Comparison of ENCODE assay signal across 8 cellular contexts in genomic region chr2:105338020-105338385, GRCh38. TPM values are rescaled to one million over a fixed set of nuclear protein-coding genes. Genes with fewer than 3 reads are reported as not detected.
DNase-seq lines count a peak whose midpoint lies in the region; ATAC-seq and TF ChIP-seq lines count a peak whose summit lies in the region.

No MANE protein-coding gene starts in this region.

- H3K27me3 Mint-ChIP-seq in activated CD4-positive, alpha-beta T cell treated with anti-CD3 and anti-CD28 coated beads for 36 hours: no peaks in the 10 kb centered on the region
- H3K27me3 Mint-ChIP-seq in activated naive CD8-positive, alpha-beta T cell: no peaks in the 10 kb centered on the region

- H3K4me3 ChIP-seq in kidney epithelial cell (ENCODE audit: low read depth, low read length) (peak overlapping the region; percentile 83), thyroid gland (replicated peaks in 1 of 3) (peak overlapping the region; percentile 61 to 73 (median 70))

- no peaks in the 10 kb centered on the region for H3K9me3 Mint-ChIP-seq in activated CD4-positive, alpha-beta T cell treated with anti-CD3 and anti-CD28 coated beads for 36 hours (ENCODE audit: low read depth)
- no peaks in the 10 kb centered on the region for H3K9me3 Mint-ChIP-seq in activated naive CD8-positive, alpha-beta T cell (ENCODE audit: low read depth)

- TF ChIP-seq POLR2A in thyroid gland (IDR thresholded peaks at IDR 0.05): no peak

- intact Hi-C loops in activated CD4-positive, alpha-beta T cell treated with anti-CD3 and anti-CD28 coated beads for 36 hours (cut with DNase I, micrococcal nuclease): loop anchor here (5.0 to 10.0 kb wide), 4 partner anchors 301 to 749 kb away; partner anchors contain the start of genes MRPS9 (in 1 of the 2) and NCK2 (in 1 of the 2)
- intact Hi-C loops in thyroid gland (cut with DNase I): no loop called here

- H3K9me3 ChIP-seq in thyroid gland: no peaks in the 10 kb centered on the region

- H3K27me3 ChIP-seq in kidney epithelial cell (ENCODE audit: control insufficient read depth, insufficient read depth, low read length) (no peaks in the 10 kb centered on the region), thyroid gland (no peaks in the 10 kb centered on the region)

- H3K36me3 ChIP-seq in kidney epithelial cell (ENCODE audit: control insufficient read depth, insufficient read depth, low read length) (no peaks in the 10 kb centered on the region), thyroid gland (peaks cover 22 to 23% of the 10 kb centered on the region in 2 donors)

- 6 to 7% methylated on average over 5 of the region's 5 CpGs for WGBS in thyroid gland, 2 donors

- CTCF ChIA-PET in activated CD4-positive, alpha-beta T cell treated with anti-CD3 and anti-CD28 coated beads for 36 hours (lab: Charles Lee): interaction anchor here (0.8 to 3.8 kb wide), 3 partner anchors 10 to 11 kb away, joined by 3 to 14 read pairs (median 10); no protein-coding TSS in a partner anchor

- POLR2A ChIA-PET in activated CD4-positive, alpha-beta T cell treated with anti-CD3 and anti-CD28 coated beads for 36 hours (lab: Charles Lee): no interaction called here

- peaks cover 27% of the 10 kb centered on the region for H3K4me1 Mint-ChIP-seq in activated CD4-positive, alpha-beta T cell treated with anti-CD3 and anti-CD28 coated beads for 36 hours
- peaks cover 35% of the 10 kb centered on the region for H3K4me1 Mint-ChIP-seq in activated naive CD8-positive, alpha-beta T cell (ENCODE audit: low read depth)

- peak overlapping the region; percentile 100 for H3K27ac Mint-ChIP-seq in activated CD4-positive, alpha-beta T cell treated with anti-CD3 and anti-CD28 coated beads for 36 hours
- peak overlapping the region; percentile 100 for H3K27ac Mint-ChIP-seq in activated naive CD8-positive, alpha-beta T cell

- no peak for DNase-seq in activated CD4-positive, alpha-beta T cell treated with anti-CD3 and anti-CD28 coated beads for 36 hours
- DNase-seq in activated CD4-positive, alpha-beta T cell treated with anti-CD3 and anti-CD28 coated beads for 1 hour: no peak
- no peak for DNase-seq in kidney epithelial cell (ENCODE audit: low read depth)
- no peak for DNase-seq in thyroid gland
- DNase-seq in kidney tubule cell (ENCODE audit: low spot score): no peak
- no peak for DNase-seq in NCI-H128 (lab: John Stamatoyannopoulos, UW; ENCODE audit: unreplicated experiment)

- peaks cover 9 to 21% of the 10 kb centered on the region in 2 donors for H3K4me1 ChIP-seq in thyroid gland

- peak; percentile 23 for ATAC-seq in activated CD4-positive, alpha-beta T cell treated with anti-CD3 and anti-CD28 coated beads for 36 hours
- ATAC-seq in HG03066 (IDR thresholded peaks at IDR 0.05; ENCODE audit: low read depth, unreplicated experiment): peak; percentile 11

- peaks cover 24% of the 10 kb centered on the region for H3K36me3 Mint-ChIP-seq in activated CD4-positive, alpha-beta T cell treated with anti-CD3 and anti-CD28 coated beads for 36 hours (ENCODE audit: low read depth)
- H3K36me3 Mint-ChIP-seq in activated naive CD8-positive, alpha-beta T cell: no peaks in the 10 kb centered on the region

- H3K27ac ChIP-seq in thyroid gland: peak overlapping the region; percentile 86 to 95 (median 88)

- TF ChIP-seq CTCF in kidney epithelial cell (IDR thresholded peaks at IDR 0.05; ENCODE audit: insufficient read depth, low read length, poor library complexity, severe bottlenecking) (no peak), thyroid gland (IDR thresholded peaks at IDR 0.05) (no peak)

- H3K4me3 Mint-ChIP-seq in activated CD4-positive, alpha-beta T cell treated with anti-CD3 and anti-CD28 coated beads for 36 hours: peak overlapping the region; percentile 91
- H3K4me3 Mint-ChIP-seq in activated naive CD8-positive, alpha-beta T cell: peak overlapping the region; percentile 100

RNA-seq across cellular contexts. Expression of gene C2orf49, which starts 0.7 kb away (rescaled TPM):
- total RNA-seq in activated CD4-positive, alpha-beta T cell treated with anti-CD3 and anti-CD28 coated beads for 36 hours: 10 to 100 TPM; 19.3 to 27.8 TPM
- total RNA-seq in kidney epithelial cell (23.3 and 29.5 TPM in 2 replicates), thyroid gland (10 to 100 TPM; 16.6 to 41.1 (median 22.1) TPM)

RNA-seq across cellular contexts. Expression of gene TGFBRAP1, which starts 8.5 kb away (rescaled TPM):
- 10 to 100 TPM; 20.0 to 20.6 TPM for total RNA-seq in activated CD4-positive, alpha-beta T cell treated with anti-CD3 and anti-CD28 coated beads for 36 hours
- total RNA-seq in kidney epithelial cell (19.6 and 24.1 TPM in 2 replicates), thyroid gland (10 to 100 TPM; 35.4 to 53.2 (median 40.1) TPM)
